9 cellular contexts compared by ENCODE assay signal in the genomic region with DNA sequence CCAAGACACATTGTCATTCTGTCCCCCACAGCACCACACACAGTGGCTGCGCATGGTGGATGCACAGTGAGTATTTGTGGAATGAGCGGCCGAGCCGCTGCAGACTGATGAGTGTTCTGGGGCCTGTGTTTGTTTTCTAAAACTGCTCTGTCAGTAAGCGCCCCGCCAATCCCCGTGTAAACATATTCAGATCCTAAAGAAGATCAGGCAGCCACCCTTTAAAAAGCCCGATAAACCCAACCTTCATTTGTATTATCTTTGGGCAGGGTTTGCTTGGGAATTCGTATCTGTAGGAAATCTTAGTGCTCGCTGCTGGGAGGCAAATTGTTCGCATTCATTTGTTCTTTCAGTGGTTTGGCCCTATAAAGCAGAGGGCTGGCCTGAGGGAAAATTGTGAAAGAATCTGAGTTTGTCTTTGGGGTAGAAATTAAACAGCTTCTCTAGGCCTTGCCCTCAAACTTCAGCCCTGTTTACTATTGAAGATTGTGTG.
DNase-seq lines count a peak whose midpoint lies in the region; ATAC-seq and TF ChIP-seq lines count a peak whose summit lies in the region.
"Had no signal": no experiment of that assay in that cellular context is flagged by ENCODE, and none has a peak within 500 bp of the region (broad histone marks: within the 10 kb centered on the region; RNA-seq: fewer than 3 reads in every experiment).

No MANE protein-coding gene starts in this region.

- no peak for DNase-seq in coronary artery (ENCODE audit: low spot score)
- DNase-seq in kidney glomerular epithelial cell (lab: John Stamatoyannopoulos, UW), result peak; percentile 60
- DNase-seq in thoracic aorta (ENCODE audit: low spot score), result no peak
- DNase-seq in LoVo (ENCODE audit: low spot score), result no peak
- DNase-seq in activated T-cell treated with anti-CD3 and anti-CD28 coated beads for 4 hours, result no peak
- DNase-seq in T-helper 1 cell, result no peak
- DNase-seq: activated CD4-positive, alpha-beta T cell treated with anti-CD3 and anti-CD28 coated beads for 4 hours had no signal

- ATAC-seq in thoracic aorta (ENCODE audit: insufficient number of reproducible peaks, low FRiP score, low read depth) (no peak), GM19023 (IDR thresholded peaks at IDR 0.05; ENCODE audit: unreplicated experiment) (no peak)

- no peak overlapping the region; the same call in 1 of the 2 replicates for H3K9ac ChIP-seq in HUES48 (ENCODE audit: low read depth, low read length)

- TF ChIP-seq CTCF in coronary artery (IDR thresholded peaks at IDR 0.05) (no peak), thoracic aorta (IDR thresholded peaks at IDR 0.05) (no peak)

- H3K9me3 ChIP-seq in HUES48 (ENCODE audit: control insufficient read depth, insufficient read depth, low read length) (no peaks in the 10 kb centered on the region), thoracic aorta (no peaks in the 10 kb centered on the region)

- peak overlapping the region; percentile 35; the same call in 1 of the 2 replicates for H3K4me3 ChIP-seq in HUES48 (ENCODE audit: low read depth, low read length)
- H3K4me3 ChIP-seq in coronary artery, result peak overlapping the region; percentile 20
- no peak overlapping the region for H3K4me3 ChIP-seq in thoracic aorta

- H3K4me1 ChIP-seq in HUES48 (ENCODE audit: control insufficient read depth, insufficient read depth, low read length), result peaks cover 67% of the 10 kb centered on the region
- H3K4me1 ChIP-seq in thoracic aorta (ENCODE audit: control insufficient read depth in 1 of 2, low read depth in 2 of 2), result peaks cover 28 to 76% of the 10 kb centered on the region in 2 donors

- H3K27me3 ChIP-seq in HUES48 (ENCODE audit: control insufficient read depth, insufficient read depth, low read length) (no peaks in the 10 kb centered on the region), thoracic aorta (replicated peaks; ENCODE audit: insufficient read depth) (no peaks in the 10 kb centered on the region)

- H3K27ac ChIP-seq in HUES48 (ENCODE audit: low read depth, low read length) (peak overlapping the region; percentile 84), coronary artery (peak overlapping the region; percentile 33 to 93), thoracic aorta (peak overlapping the region; percentile 68 to 78)

- H3K36me3 ChIP-seq in HUES48 (ENCODE audit: control insufficient read depth, insufficient read depth, low read length) (peaks cover 12% of the 10 kb centered on the region), thoracic aorta (no peaks in the 10 kb centered on the region)
